2 cellular contexts compared by ENCODE assay signal in genomic region chr19:8629184-8629583, GRCh38.
TF ChIP-seq lines count a peak whose summit lies in the region.

No MANE protein-coding gene starts in this region.

TF ChIP-seq in HepG2, 621 proteins besides CTCF, POLR2A, EP300 and RAD21:
- TF ChIP-seq RBM39 (IDR thresholded peaks at IDR 0.05; ENCODE audit: low read depth, low read length, poor library complexity, severe bottlenecking) (no peak), ZKSCAN5 (CRISPR knock-in tag; IDR thresholded peaks at IDR 0.05) (peak; percentile 95), ATF2 (CRISPR knock-in tag; IDR thresholded peaks at IDR 0.05) (no peak), HOXD1 (CRISPR knock-in tag; IDR thresholded peaks at IDR 0.05) (no peak), ZFP36L2 (CRISPR knock-in tag; IDR thresholded peaks at IDR 0.05) (no peak)

TF ChIP-seq in H1, 55 proteins besides CTCF, POLR2A, EP300 and RAD21:
- no peak for TF ChIP-seq RFX5 (IDR thresholded peaks at IDR 0.05; ENCODE audit: borderline replicate concordance, low read depth, low read length)
- TF ChIP-seq HDAC6 (IDR thresholded peaks at IDR 0.05; ENCODE audit: low read depth, low read length) = no peak
- TF ChIP-seq KDM4A (IDR thresholded peaks at IDR 0.05; ENCODE audit: low read depth, low read length, severe bottlenecking) = no peak
- TF ChIP-seq CHD7 (IDR thresholded peaks at IDR 0.05; ENCODE audit: insufficient replicate concordance, low read length) = no peak
- TF ChIP-seq ATF3 (IDR thresholded peaks at IDR 0.05; ENCODE audit: insufficient read depth, low read depth, low read length) = no peak
- no peak for TF ChIP-seq TEAD4 (IDR thresholded peaks at IDR 0.05; ENCODE audit: low read depth, low read length)
- no peak for TF ChIP-seq GABPA (IDR thresholded peaks at IDR 0.05; ENCODE audit: borderline replicate concordance, insufficient read depth, low read length)
- TF ChIP-seq CREB1 (IDR thresholded peaks at IDR 0.05) = no peak
- TF ChIP-seq SP1 (IDR thresholded peaks at IDR 0.05; ENCODE audit: low read depth, low read length) = no peak
- TF ChIP-seq KDM5A (IDR thresholded peaks at IDR 0.05; ENCODE audit: low read length) = no peak
- TF ChIP-seq ASH2L (IDR thresholded peaks at IDR 0.05; ENCODE audit: low read length) = no peak
- no peak for TF ChIP-seq NRF1 (IDR thresholded peaks at IDR 0.05; ENCODE audit: low read depth, low read length)
- TF ChIP-seq JUND (IDR thresholded peaks at IDR 0.05; ENCODE audit: low read length) = no peak
- TF ChIP-seq CBX8 (IDR thresholded peaks at IDR 0.05; ENCODE audit: borderline replicate concordance, low read depth, low read length) = no peak
